Comparison of ENCODE assay signal across 2 cellular contexts in genomic region chr9:111407813-111408212, GRCh38.
TF ChIP-seq lines count a peak whose summit lies in the region.

No MANE protein-coding gene starts in this region.

TF ChIP-seq in GM23338, 12 proteins besides CTCF, POLR2A, EP300 and RAD21:
- TF ChIP-seq ZNF462 (CRISPR knock-in tag; IDR thresholded peaks at IDR 0.05) = 0 out of 2 replicates have a peak, but pooled peaks have one; percentile 18
- no peak for TF ChIP-seq EZH2 (IDR thresholded peaks at IDR 0.05; ENCODE audit: low read depth, unreplicated experiment)
TF ChIP-seq in GM23338: peak in this region for 1.

TF ChIP-seq in WTC11, 78 proteins besides CTCF, POLR2A, EP300 and RAD21 (continued from another document):
- TF ChIP-seq ATF2 (CRISPR knock-in tag; IDR thresholded peaks at IDR 0.05; ENCODE audit: borderline replicate concordance, low read depth) (no peak), ZNF416 (CRISPR knock-in tag; IDR thresholded peaks at IDR 0.05) (no peak), ZNF121 (CRISPR knock-in tag; IDR thresholded peaks at IDR 0.05) (no peak), ELF4 (CRISPR knock-in tag; IDR thresholded peaks at IDR 0.05; ENCODE audit: low read depth) (no peak), CREB1 (CRISPR knock-in tag; IDR thresholded peaks at IDR 0.05) (no peak), GTF2I (CRISPR knock-in tag; conservative IDR thresholded peaks at IDR 0.05) (no peak), IRF2 (CRISPR knock-in tag; IDR thresholded peaks at IDR 0.05; ENCODE audit: borderline replicate concordance, low read depth) (no peak)
- TF ChIP-seq, protein P1, sequence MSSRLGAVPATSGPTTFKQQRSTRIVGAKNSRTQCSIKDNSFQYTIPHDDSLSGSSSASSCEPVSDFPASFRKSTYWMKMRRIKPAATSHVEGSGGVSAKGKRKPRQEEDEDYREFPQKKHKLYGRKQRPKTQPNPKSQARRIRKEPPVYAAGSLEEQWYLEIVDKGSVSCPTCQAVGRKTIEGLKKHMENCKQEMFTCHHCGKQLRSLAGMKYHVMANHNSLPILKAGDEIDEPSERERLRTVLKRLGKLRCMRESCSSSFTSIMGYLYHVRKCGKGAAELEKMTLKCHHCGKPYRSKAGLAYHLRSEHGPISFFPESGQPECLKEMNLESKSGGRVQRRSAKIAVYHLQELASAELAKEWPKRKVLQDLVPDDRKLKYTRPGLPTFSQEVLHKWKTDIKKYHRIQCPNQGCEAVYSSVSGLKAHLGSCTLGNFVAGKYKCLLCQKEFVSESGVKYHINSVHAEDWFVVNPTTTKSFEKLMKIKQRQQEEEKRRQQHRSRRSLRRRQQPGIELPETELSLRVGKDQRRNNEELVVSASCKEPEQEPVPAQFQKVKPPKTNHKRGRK (CRISPR knock-in tag; IDR thresholded peaks at IDR 0.05; ENCODE audit: borderline replicate concordance) = no peak
TF ChIP-seq in WTC11: peak in this region for 0.
